ENCODE assay signal across 13 cellular contexts in the genomic region with DNA sequence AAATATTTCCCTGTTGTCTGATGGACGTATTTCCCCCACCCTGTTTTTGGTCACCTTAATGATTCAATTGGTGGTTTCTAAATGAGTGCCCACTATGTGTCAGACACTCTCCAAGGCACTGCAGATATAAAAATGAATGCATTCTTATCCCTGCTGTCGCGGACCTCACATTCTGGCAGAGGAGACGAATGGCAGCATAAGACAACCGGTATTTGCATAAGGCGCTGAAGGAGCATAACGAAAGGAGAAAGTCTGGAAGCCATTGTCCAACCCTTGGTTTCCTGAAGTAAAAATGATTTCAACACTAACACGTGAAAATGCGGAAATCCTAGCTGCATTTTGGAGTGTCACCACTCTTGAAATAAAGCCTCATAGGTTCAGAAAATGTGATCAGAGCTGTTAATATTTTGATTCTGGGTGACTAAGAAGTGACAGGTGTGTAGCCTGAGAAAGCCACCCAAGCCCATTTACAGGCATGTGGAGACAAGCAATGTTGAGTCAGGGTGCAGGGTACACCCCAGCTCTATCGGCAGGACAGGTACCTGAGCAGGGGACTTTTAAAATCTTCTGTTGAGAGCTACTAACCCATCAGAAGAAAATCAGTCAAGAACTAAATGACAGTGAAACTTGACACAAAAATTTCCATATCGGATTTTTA. TPM values are rescaled to one million over a fixed set of nuclear protein-coding genes. Genes with fewer than 3 reads are reported as not detected.
DNase-seq lines count a peak whose midpoint lies in the region; ATAC-seq, FAIRE-seq and TF ChIP-seq lines count a peak whose summit lies in the region.
"Had no signal": no experiment of that assay in that cellular context is flagged by ENCODE, and none has a peak within 500 bp of the region (broad histone marks: within the 10 kb centered on the region; RNA-seq: fewer than 3 reads in every experiment).

No MANE protein-coding gene starts in this region.

- FAIRE-seq in GM12892 (lab: Jason Lieb, UNC): peak; percentile 97
- FAIRE-seq: islet of Langerhans had no signal

- in situ Hi-C loops in GM13976 (cut with MboI; ENCODE audit: low sequenced_read_pairs, unreplicated experiment): no loop called here

- peak; percentile 52 for TF ChIP-seq POLR2A in GM12892 (IDR thresholded peaks at IDR 0.05; ENCODE audit: low read depth, low read length)

- peaks cover 61% of the 10 kb centered on the region for H3K4me1 ChIP-seq in mononuclear cell (ENCODE audit: insufficient read depth, low read length)

- no peak for TF ChIP-seq CTCF in GM13976 (IDR thresholded peaks at IDR 0.05; ENCODE audit: borderline replicate concordance, control extremely low read depth, extremely low read depth, insufficient read depth, missing control alignments)

- ATAC-seq in GM19463 (IDR thresholded peaks at IDR 0.05; ENCODE audit: unreplicated experiment): peak; percentile 57
- peak; percentile 37 for ATAC-seq in HG03442 (IDR thresholded peaks at IDR 0.05; ENCODE audit: unreplicated experiment)
- ATAC-seq in GM18858 (IDR thresholded peaks at IDR 0.05; ENCODE audit: unreplicated experiment): no peak

- no peaks in the 10 kb centered on the region for H3K27me3 ChIP-seq in mononuclear cell (ENCODE audit: insufficient read depth, low read length)
- H3K27me3 ChIP-seq: esophagus muscularis mucosa had no signal

- peak overlapping the region; percentile 7 for H3K4me3 ChIP-seq in mononuclear cell (ENCODE audit: low read length)

- H3K9me3 ChIP-seq in mononuclear cell (ENCODE audit: low read depth, low read length): no peaks in the 10 kb centered on the region
- H3K9me3 ChIP-seq: esophagus muscularis mucosa had no signal

- DNase-seq in GM12892 (ENCODE audit: insufficient read length) (no peak), GM13976 (ENCODE audit: low spot score) (no peak), AG08395 (ENCODE audit: low spot score) (no peak), AG20443 (ENCODE audit: low spot score) (no peak)
- DNase-seq: activated CD4-positive, alpha-beta T cell treated with anti-CD3 and anti-CD28 coated beads for 4 hours; amygdala; DMS53 had no signal

RNA-seq across cellular contexts. Expression of a gene that starts 10.1 kb away (rescaled TPM):
- 2.4 TPM for polyA plus RNA-seq in GM12892 (2012; ENCODE audit: missing spikeins)
- total RNA-seq in mononuclear cell: 61.9 TPM
